Comparison of ENCODE assay signal across 8 cellular contexts in genomic region chr2:50401772-50402653, GRCh38.
DNase-seq lines count a peak whose midpoint lies in the region; ATAC-seq, FAIRE-seq and TF ChIP-seq lines count a peak whose summit lies in the region.

No MANE protein-coding gene starts in this region.

- POLR2A ChIA-PET in naive thymus-derived CD8-positive, alpha-beta T cell (lab: Charles Lee) = no interaction called here

- no peaks in the 10 kb centered on the region for H3K9me3 ChIP-seq in kidney (ENCODE audit: control insufficient read depth in 1 of 2, low read length in 2 of 2)
- no peaks in the 10 kb centered on the region for H3K9me3 ChIP-seq in thoracic aorta

- TF ChIP-seq CTCF in kidney (IDR thresholded peaks at IDR 0.05; ENCODE audit: borderline replicate concordance, extremely low read depth, insufficient read depth) (peak; percentile 57), thoracic aorta (IDR thresholded peaks at IDR 0.05) (peak; percentile 81)

- FAIRE-seq in kidney (lab: Jason Lieb, UNC) = no peak

- H3K9me3 Mint-ChIP-seq in naive thymus-derived CD8-positive, alpha-beta T cell = peaks cover 0 to 3% (median 0%) of the 10 kb centered on the region in 9 donors

- no peak overlapping the region for H3K4me3 Mint-ChIP-seq in naive thymus-derived CD8-positive, alpha-beta T cell

- no peaks in the 10 kb centered on the region for H3K36me3 ChIP-seq in kidney (ENCODE audit: control insufficient read depth in 1 of 2, insufficient read depth in 2 of 2, low read length in 2 of 2)
- H3K36me3 ChIP-seq in thoracic aorta = no peaks in the 10 kb centered on the region

- ATAC-seq in GM19328 (IDR thresholded peaks at IDR 0.05; ENCODE audit: unreplicated experiment) (peak; percentile 79), HG03520 (IDR thresholded peaks at IDR 0.05; ENCODE audit: unreplicated experiment) (peak; percentile 84), thoracic aorta (ENCODE audit: insufficient number of reproducible peaks, low FRiP score, low read depth) (no peak)
- ATAC-seq in naive thymus-derived CD8-positive, alpha-beta T cell = no peak

- H3K4me3 ChIP-seq in kidney (ENCODE audit: low read length in 2 of 2) = no peak overlapping the region
- no peak overlapping the region for H3K4me3 ChIP-seq in thoracic aorta

- H3K27ac ChIP-seq in kidney (ENCODE audit: low read depth in 2 of 2, low read length in 2 of 2) (no peak overlapping the region), thoracic aorta (no peak overlapping the region)

- no peaks in the 10 kb centered on the region for H3K4me1 Mint-ChIP-seq in naive thymus-derived CD8-positive, alpha-beta T cell

- H3K36me3 Mint-ChIP-seq in naive thymus-derived CD8-positive, alpha-beta T cell = no peaks in the 10 kb centered on the region

- intact Hi-C loops in kidney (cut with DNase I) = no loop called here

- H3K4me1 ChIP-seq in kidney (ENCODE audit: control insufficient read depth in 1 of 2, insufficient read depth in 1 of 2, low read depth in 1 of 2, low read length in 2 of 2) (peaks cover 0 to 5% of the 10 kb centered on the region in 2 donors), thoracic aorta (ENCODE audit: control insufficient read depth in 1 of 2, low read depth in 2 of 2) (no peaks in the 10 kb centered on the region)

- no peaks in the 10 kb centered on the region for H3K27me3 ChIP-seq in thoracic aorta (replicated peaks; ENCODE audit: insufficient read depth)

- peak; percentile 86 for DNase-seq in DMS 273 (lab: John Stamatoyannopoulos, UW; ENCODE audit: unreplicated experiment)
- DNase-seq in NCI-H526 (lab: John Stamatoyannopoulos, UW) = peak; percentile 72 to 77
- peak; percentile 80 for DNase-seq in astrocyte of the hippocampus (ENCODE audit: low read depth, low spot score)
- DNase-seq in kidney = no peak
- no peak for DNase-seq in thoracic aorta (ENCODE audit: low spot score)
- no peak for DNase-seq in naive thymus-derived CD8-positive, alpha-beta T cell

- no peaks in the 10 kb centered on the region for H3K27me3 Mint-ChIP-seq in naive thymus-derived CD8-positive, alpha-beta T cell

- no peak overlapping the region for H3K27ac Mint-ChIP-seq in naive thymus-derived CD8-positive, alpha-beta T cell

- no peak overlapping the region for H3K9ac ChIP-seq in kidney (ENCODE audit: low read length in 2 of 2)

Comparison
In these comparisons a context has a peak if more than half of its experiments do, and no peak if none do; other contexts are left out.
1. DNase-seq: peak in DMS 273 (single experiment), NCI-H526 (2 of 2) and astrocyte of the hippocampus (single experiment); none in kidney (single experiment), thoracic aorta (single experiment) and naive thymus-derived CD8-positive, alpha-beta T cell (0 of 10).
2. ATAC-seq: peak in GM19328 (single experiment) and HG03520 (single experiment); none in thoracic aorta (single experiment) and naive thymus-derived CD8-positive, alpha-beta T cell (0 of 2).